ENCODE assay signal across 17 cellular contexts in genomic region chr9:76644171-76644570, GRCh38.
DNase-seq lines count a peak whose midpoint lies in the region; ATAC-seq and TF ChIP-seq lines count a peak whose summit lies in the region.
"Had no signal": no experiment of that assay in that cellular context is flagged by ENCODE, and none has a peak within 500 bp of the region (broad histone marks: within the 10 kb centered on the region; RNA-seq: fewer than 3 reads in every experiment).

No MANE protein-coding gene starts in this region.

- H3K9me3 ChIP-seq in thyroid gland = no peaks in the 10 kb centered on the region
- H3K9me3 ChIP-seq: left ventricle myocardium inferior, testis had no signal

- DNase-seq in thyroid gland (no peak), NK-92 (lab: John Stamatoyannopoulos, UW; ENCODE audit: unreplicated experiment) (no peak), EL (no peak), mucosa of gallbladder (ENCODE audit: low spot score) (no peak)
- DNase-seq: activated T-cell treated with anti-CD3 and anti-CD28 coated beads, Interleukin-2, amount 50 U/mL, for 72 hours; CD8-positive, alpha-beta T cell; HCEC 1CT; hypothalamus; left ventricle myocardium inferior; NCI-H2227 treated with DMSO at 0.1 percent for 48 hours; nephron progenitor cell; T-helper 1 cell; testis had no signal

- H3K4me3 ChIP-seq in thyroid gland (replicated peaks in 1 of 3) = no peak overlapping the region
- H3K4me3 ChIP-seq: left ventricle myocardium inferior, skin epidermis, testis had no signal

- H3K27me3 ChIP-seq in thyroid gland = no peaks in the 10 kb centered on the region
- H3K27me3 ChIP-seq: testis had no signal

- H3K4me1 ChIP-seq in thyroid gland = peaks cover 22 to 32% of the 10 kb centered on the region in 2 donors
- H3K4me1 ChIP-seq: left ventricle myocardium inferior, testis had no signal

- 91 to 95% methylated on average over 4 of the region's 4 CpGs for WGBS in thyroid gland, 2 donors

- H3K27ac ChIP-seq in thyroid gland = peak overlapping the region; percentile 17 to 78 (median 75)
- H3K27ac ChIP-seq: testis had no signal

- no peaks in the 10 kb centered on the region for H3K36me3 ChIP-seq in thyroid gland
- H3K36me3 ChIP-seq: left ventricle myocardium inferior had no signal

- no peak for TF ChIP-seq CTCF in thyroid gland (IDR thresholded peaks at IDR 0.05)

- TF ChIP-seq POLR2A in thyroid gland (IDR thresholded peaks at IDR 0.05) = no peak

- ATAC-seq in GM19372 (IDR thresholded peaks at IDR 0.05; ENCODE audit: low read depth, unreplicated experiment) (peak; percentile 17), HG02798 (IDR thresholded peaks at IDR 0.05; ENCODE audit: poor library complexity, unreplicated experiment) (peak; percentile 8), HG03565 (IDR thresholded peaks at IDR 0.05; ENCODE audit: unreplicated experiment) (peak; percentile 9)
- ATAC-seq: activated T-cell treated with anti-CD3 and anti-CD28 coated beads, Interleukin-2, amount 50 U/mL, for 72 hours; CD8-positive, alpha-beta T cell had no signal

- intact Hi-C loops in thyroid gland (cut with DNase I) = loop anchor here (5.0 kb wide), 1 partner anchor 187 kb away; the partner anchor contains the start of gene GCNT1
